In the genomic region with DNA sequence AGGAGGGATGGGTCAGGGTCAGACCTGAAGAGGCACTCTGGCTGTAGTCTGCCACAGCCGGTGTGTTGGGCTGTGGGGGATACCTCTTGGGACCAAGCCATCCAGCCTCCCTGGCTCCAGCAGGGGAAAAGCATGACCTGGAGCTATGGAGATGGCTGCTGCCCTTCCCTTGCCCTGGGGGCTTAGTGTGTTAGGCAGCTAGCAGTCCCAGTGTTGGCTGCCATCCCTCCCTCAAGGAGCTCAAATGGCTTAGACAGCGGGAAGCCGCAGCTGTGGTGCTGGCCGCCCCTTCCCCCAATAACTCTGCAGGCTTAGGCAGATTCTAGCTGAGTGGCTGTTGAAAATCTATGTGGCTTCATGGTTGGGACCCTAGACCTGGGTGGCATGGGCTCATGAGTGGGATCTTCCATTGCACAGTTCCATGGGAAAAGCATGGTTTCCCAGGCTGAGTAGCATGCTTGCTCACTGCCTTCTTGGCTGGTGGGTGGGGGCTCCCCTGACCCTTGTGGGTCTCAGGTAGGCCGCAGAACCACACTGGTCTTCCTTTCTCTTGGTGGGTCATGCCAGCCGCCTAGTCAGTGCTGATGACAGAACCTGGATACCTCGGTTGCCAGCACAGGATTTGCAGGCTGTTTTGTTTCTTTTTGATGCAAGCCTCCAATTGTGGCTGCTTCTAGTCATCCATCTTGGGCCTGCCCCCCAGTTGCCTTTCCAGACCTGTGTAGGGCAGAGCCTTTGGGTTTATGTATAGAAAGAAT, we compare ENCODE assay signal across 1 cellular context.
TF ChIP-seq lines count a peak whose summit lies in the region.

No MANE protein-coding gene starts in this region.

TF ChIP-seq in H1, 55 proteins besides CTCF, POLR2A, EP300 and RAD21 (continued from another document):
- TF ChIP-seq ATF2 (IDR thresholded peaks at IDR 0.05; ENCODE audit: low read length) (no peak), YY1 (IDR thresholded peaks at IDR 0.05; ENCODE audit: low read depth, low read length) (no peak), HDAC6 (IDR thresholded peaks at IDR 0.05; ENCODE audit: low read depth, low read length) (no peak), GTF2F1 (IDR thresholded peaks at IDR 0.05; ENCODE audit: borderline replicate concordance, low read depth, low read length) (no peak), SP1 (IDR thresholded peaks at IDR 0.05; ENCODE audit: low read depth, low read length) (no peak), CEBPB (IDR thresholded peaks at IDR 0.05; ENCODE audit: low read depth, low read length) (no peak), MAX (IDR thresholded peaks at IDR 0.05) (no peak), RFX5 (IDR thresholded peaks at IDR 0.05; ENCODE audit: borderline replicate concordance, low read depth, low read length) (no peak)
